In genomic region chr11:44943118-44943517, GRCh38 we compare ENCODE assay signal across 8 cellular contexts. TPM values are rescaled to one million over a fixed set of nuclear protein-coding genes. Genes with fewer than 3 reads are reported as not detected.
DNase-seq lines count a peak whose midpoint lies in the region; ATAC-seq, FAIRE-seq and TF ChIP-seq lines count a peak whose summit lies in the region.

No MANE protein-coding gene starts in this region.

- H3K27ac ChIP-seq in endothelial cell of umbilical vein (ENCODE audit: insufficient read depth, low read depth, low read length) = no peak overlapping the region

- H3K4me3 ChIP-seq in endothelial cell of umbilical vein (replicated peaks in 1 of 3; ENCODE audit: insufficient read depth in 1 of 3, low read depth in 1 of 3, low read length in 3 of 3) = no peak overlapping the region

- no peaks in the 10 kb centered on the region for H3K27me3 ChIP-seq in endothelial cell of umbilical vein (ENCODE audit: control insufficient read depth in 2 of 2, insufficient read depth in 2 of 2, low read length in 2 of 2)

- H3K9ac ChIP-seq in endothelial cell of umbilical vein (replicated peaks; ENCODE audit: extremely low read depth, insufficient read depth, low read length) = no peak overlapping the region

- no peak for TF ChIP-seq POLR2A in endothelial cell of umbilical vein (IDR thresholded peaks at IDR 0.05; ENCODE audit: low read depth, low read length)

- CTCF ChIA-PET in endothelial cell of umbilical vein (lab: Charles Lee) = interaction anchor here (0.8 to 24.5 kb wide), 2 partner anchors 16 to 159 kb away, joined by 3 to 1618 read pairs; no protein-coding TSS in a partner anchor

- H4K20me1 ChIP-seq in endothelial cell of umbilical vein (replicated peaks; ENCODE audit: control insufficient read depth, extremely low read depth, insufficient read depth, low read length) = no peaks in the 10 kb centered on the region

- H3K36me3 ChIP-seq in endothelial cell of umbilical vein (ENCODE audit: control insufficient read depth in 2 of 2, extremely low read depth in 1 of 2, insufficient read depth in 2 of 2, low read length in 2 of 2) = no peaks in the 10 kb centered on the region

- DNase-seq in CD1c-positive myeloid dendritic cell (ENCODE audit: extremely low spot score) (peak; percentile 70), NCI-H2029 treated with DMSO at 0.1 percent for 48 hours (lab: John Stamatoyannopoulos, UW) (peak; percentile 49), endothelial cell of umbilical vein (ENCODE audit: low read depth, low spot score) (peak; percentile 33), islet precursor cell (no peak), RKO (ENCODE audit: low spot score) (no peak), frontal cortex (ENCODE audit: low spot score in 2 of 2) (no peak)

- H3K4me2 ChIP-seq in endothelial cell of umbilical vein (ENCODE audit: insufficient read depth, low read length) = no peak overlapping the region

- POLR2A ChIA-PET in endothelial cell of umbilical vein (lab: Charles Lee) = no interaction called here

- FAIRE-seq in endothelial cell of umbilical vein (lab: Jason Lieb, UNC) (no peak), frontal cortex (lab: Jason Lieb, UNC) (no peak)

- H3K9me3 ChIP-seq in endothelial cell of umbilical vein (replicated peaks; ENCODE audit: control insufficient read depth, insufficient read depth, low read length) = no peaks in the 10 kb centered on the region

- BruUV-seq in endothelial cell of umbilical vein (replicated peaks; lab: Mats Ljungman, UMichigan) = no TSS peak

- TF ChIP-seq CTCF in endothelial cell of umbilical vein (IDR thresholded peaks at IDR 0.05; ENCODE audit: extremely low read depth in 1 of 2, insufficient read depth in 1 of 2, low read depth in 1 of 2, low read length in 2 of 2) = no peak

- intact Hi-C loops in endothelial cell of umbilical vein (cut with micrococcal nuclease) = no loop called here

- H3K4me1 ChIP-seq in endothelial cell of umbilical vein (ENCODE audit: control insufficient read depth, extremely low read depth, insufficient read depth, low read length) = peaks cover 3% of the 10 kb centered on the region

- H3K79me2 ChIP-seq in endothelial cell of umbilical vein (ENCODE audit: control insufficient read depth, insufficient read depth, low read length) = no peaks in the 10 kb centered on the region

- peak; percentile 83 for ATAC-seq in GM19463 (IDR thresholded peaks at IDR 0.05; ENCODE audit: unreplicated experiment)
- ATAC-seq in HG03571 (IDR thresholded peaks at IDR 0.05; ENCODE audit: unreplicated experiment) = no peak

- H3K9me1 ChIP-seq in endothelial cell of umbilical vein (replicated peaks; ENCODE audit: control insufficient read depth, extremely low read depth, insufficient read depth, low read length) = no peaks in the 10 kb centered on the region

- no peak overlapping the region for H2AFZ ChIP-seq in endothelial cell of umbilical vein (ENCODE audit: low read depth, low read length)

- dilution Hi-C loops in endothelial cell of umbilical vein (cut with MboI; ENCODE audit: extremely low pct_ligation_motif_present, low sequenced_read_pairs) = no loop called here

TF ChIP-seq in endothelial cell of umbilical vein, 7 proteins besides CTCF, POLR2A, EP300 and RAD21:
- TF ChIP-seq MYC (IDR thresholded peaks at IDR 0.05; ENCODE audit: low read depth, low read length) (no peak), EZH2 (IDR thresholded peaks at IDR 0.05; ENCODE audit: borderline replicate concordance, low read depth, low read length, severe bottlenecking) (no peak), JUN (IDR thresholded peaks at IDR 0.05; ENCODE audit: borderline replicate concordance, insufficient read depth, insufficient read length, low read depth) (no peak), GATA2 (IDR thresholded peaks at IDR 0.05; ENCODE audit: insufficient read depth, insufficient read length, low read depth, low read length) (no peak), FOS (IDR thresholded peaks at IDR 0.05; ENCODE audit: borderline replicate concordance, insufficient read depth, low read length) (no peak), POLR2AphosphoS5 (IDR thresholded peaks at IDR 0.05; ENCODE audit: insufficient read depth, low read depth, low read length) (no peak)
- TF ChIP-seq, protein P1, sequence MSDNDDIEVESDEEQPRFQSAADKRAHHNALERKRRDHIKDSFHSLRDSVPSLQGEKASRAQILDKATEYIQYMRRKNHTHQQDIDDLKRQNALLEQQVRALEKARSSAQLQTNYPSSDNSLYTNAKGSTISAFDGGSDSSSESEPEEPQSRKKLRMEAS (IDR thresholded peaks at IDR 0.05; ENCODE audit: insufficient read depth, insufficient read length) = no peak

RNA-seq across cellular contexts. Expression of gene TP53I11, which starts 7.6 kb away (rescaled TPM):
- total RNA-seq in endothelial cell of umbilical vein (78.2 and 79.4 TPM in 2 replicates), frontal cortex (20.4 TPM)
- 29.6 and 31.5 TPM in 2 replicates for polyA plus RNA-seq in endothelial cell of umbilical vein
- 24.4 and 26.7 TPM in 2 replicates for polyA plus RNA-seq in endothelial cell of umbilical vein (2011; cell fraction: cytosol; rRNA removed)
- polyA plus RNA-seq in endothelial cell of umbilical vein (2011; cell fraction: nucleus; rRNA removed) = 46.0 and 57.6 TPM in 2 replicates
- polyA plus RNA-seq in endothelial cell of umbilical vein (2012) = 45.4 and 53.5 TPM in 2 replicates
- 41.5 and 42.9 TPM in 2 replicates for polyA minus RNA-seq in endothelial cell of umbilical vein
- not detected for polyA minus RNA-seq in endothelial cell of umbilical vein (2011; cell fraction: cytosol; rRNA and poly(A)+ RNA removed)
- polyA minus RNA-seq in endothelial cell of umbilical vein (2011; cell fraction: nucleus; rRNA and poly(A)+ RNA removed) = 32.9 and 44.5 TPM in 2 replicates

Comparison
In these comparisons a context has a peak if more than half of its experiments do, and no peak if none do; other contexts are left out.
1. DNase-seq: peak in CD1c-positive myeloid dendritic cell (single experiment), NCI-H2029 treated with DMSO at 0.1 percent for 48 hours (single experiment) and endothelial cell of umbilical vein (single experiment); none in islet precursor cell (single experiment), RKO (single experiment) and frontal cortex (0 of 2).